In genomic region chr7:151231964-151232271, GRCh38 we compare ENCODE assay signal across 9 cellular contexts. TPM values are rescaled to one million over a fixed set of nuclear protein-coding genes. Genes with fewer than 3 reads are reported as not detected.
A peak's percentile ranks its signal among the peaks of the same experiment; 100 is the strongest.
DNase-seq lines count a peak whose midpoint lies in the region; ATAC-seq and TF ChIP-seq lines count a peak whose summit lies in the region.
"Had no signal": no experiment of that assay in that cellular context is flagged by ENCODE, and none has a peak within 500 bp of the region (broad histone marks: within the 10 kb centered on the region; RNA-seq: fewer than 3 reads in every experiment).

No MANE protein-coding gene starts in this region.

- 3 to 7% (median 5%) methylated on average over 9 to 10 of the region's 10 CpGs for WGBS in stomach, 5 donors

- H3K27ac Mint-ChIP-seq in activated CD8-positive, alpha-beta T cell treated with anti-CD3 and anti-CD28 coated beads for 36 hours = peak overlapping the region; percentile 92

- peak overlapping the region; percentile 100 for H3K4me3 Mint-ChIP-seq in activated CD8-positive, alpha-beta T cell treated with anti-CD3 and anti-CD28 coated beads for 36 hours

- H3K27me3 ChIP-seq in iPS-18a (ENCODE audit: control insufficient read depth, insufficient read depth, low read length) (no peaks in the 10 kb centered on the region), stomach (no peaks in the 10 kb centered on the region)

- POLR2A ChIA-PET in activated CD8-positive, alpha-beta T cell treated with anti-CD3 and anti-CD28 coated beads for 36 hours (lab: Charles Lee) = interaction anchor here (0.8 to 3.3 kb wide), 4 partner anchors 11 to 45 kb away, joined by 3 to 23 read pairs (median 4); no protein-coding TSS in a partner anchor

- CTCF ChIA-PET in activated CD8-positive, alpha-beta T cell treated with anti-CD3 and anti-CD28 coated beads for 36 hours (lab: Charles Lee) = interaction anchor here (1.3 to 6.4 kb wide), 2 partner anchors 12 to 121 kb away, joined by 3 to 68 read pairs; no protein-coding TSS in a partner anchor

- peaks cover 39% of the 10 kb centered on the region for H3K36me3 Mint-ChIP-seq in activated CD8-positive, alpha-beta T cell treated with anti-CD3 and anti-CD28 coated beads for 36 hours (ENCODE audit: low read depth)

- H3K36me3 ChIP-seq in iPS-18a (ENCODE audit: control insufficient read depth, low read depth, low read length) (peaks cover 5% of the 10 kb centered on the region), stomach (peaks cover 9 to 26% (median 23%) of the 10 kb centered on the region in 4 donors)

- peak; percentile 4 for TF ChIP-seq EP300 in stomach (IDR thresholded peaks at IDR 0.05)

- peak overlapping the region; percentile 68 for H3K9ac ChIP-seq in iPS-18a (ENCODE audit: low read length)

- no peak for TF ChIP-seq CTCF in activated CD8-positive, alpha-beta T cell treated with anti-CD3 and anti-CD28 coated beads for 36 hours (IDR thresholded peaks at IDR 0.05)
- TF ChIP-seq CTCF in stomach (IDR thresholded peaks at IDR 0.05) = no peak

- peak overlapping the region; percentile 84 for H3K4me3 ChIP-seq in iPS-18a (ENCODE audit: low read length)
- H3K4me3 ChIP-seq in stomach = peak overlapping the region; percentile 85 to 97 (median 96)

- DNase-seq in NCI-H1105 treated with DMSO at 0.1 percent for 48 hours (lab: John Stamatoyannopoulos, UW) (peak; percentile 55), NCI-H1105 (lab: John Stamatoyannopoulos, UW) (no peak), stomach (no peak), hypothalamus (lab: John Stamatoyannopoulos, UW) (no peak), NCI-H146 (lab: John Stamatoyannopoulos, UW) (no peak), foreskin melanocyte (no peak)
- no peak for DNase-seq in activated CD8-positive, alpha-beta T cell treated with anti-CD3 and anti-CD28 coated beads for 36 hours

- peaks cover 34% of the 10 kb centered on the region for H3K4me1 Mint-ChIP-seq in activated CD8-positive, alpha-beta T cell treated with anti-CD3 and anti-CD28 coated beads for 36 hours (ENCODE audit: low read depth)

- H3K4me1 ChIP-seq in iPS-18a (ENCODE audit: control insufficient read depth, low read depth, low read length) (peaks cover 14% of the 10 kb centered on the region), stomach (peaks cover 17 to 56% (median 43%) of the 10 kb centered on the region in 4 donors)

- intact Hi-C loops in activated CD8-positive, alpha-beta T cell treated with anti-CD3 and anti-CD28 coated beads for 36 hours (cut with micrococcal nuclease) = no loop called here
- intact Hi-C loops in stomach (cut with DNase I; ENCODE audit: low total_unique reads) = no loop called here

- no peaks in the 10 kb centered on the region for H3K9me3 Mint-ChIP-seq in activated CD8-positive, alpha-beta T cell treated with anti-CD3 and anti-CD28 coated beads for 36 hours

- TF ChIP-seq POLR2A in stomach (IDR thresholded peaks at IDR 0.05) = no peak

- H3K27ac ChIP-seq in iPS-18a (ENCODE audit: low read length) (no peak overlapping the region), stomach (peak overlapping the region; percentile 86 to 94 (median 89))

- H3K27me3 Mint-ChIP-seq in activated CD8-positive, alpha-beta T cell treated with anti-CD3 and anti-CD28 coated beads for 36 hours = no peaks in the 10 kb centered on the region

- ATAC-seq in activated CD8-positive, alpha-beta T cell treated with anti-CD3 and anti-CD28 coated beads for 36 hours = no peak

- H3K9me3 ChIP-seq in iPS-18a (ENCODE audit: control insufficient read depth, low read depth, low read length) (no peaks in the 10 kb centered on the region), stomach (no peaks in the 10 kb centered on the region)

RNA-seq across cellular contexts. Expression of gene CHPF2, which starts 0.4 kb away (rescaled TPM):
- total RNA-seq in activated CD8-positive, alpha-beta T cell treated with anti-CD3 and anti-CD28 coated beads for 36 hours = 10 to 100 TPM; 23.7 to 27.3 TPM
- total RNA-seq in stomach = 100 to 1,000 TPM in 1 of 5 donors, 10 to 100 TPM in 4; 12.8 to 100 (median 66.9) TPM
- polyA plus RNA-seq in stomach = 10 to 100 TPM in 2 of 3 donors, 1 to 10 TPM in 1; 5.8 to 15.5 (median 13.8) TPM

RNA-seq across cellular contexts. Expression of gene ABCF2, which starts 4.9 kb away (rescaled TPM):
- 10 to 100 TPM; 48.1 to 56.2 TPM for total RNA-seq in activated CD8-positive, alpha-beta T cell treated with anti-CD3 and anti-CD28 coated beads for 36 hours
- 10 to 100 TPM in 3 of 5 donors, 1 to 10 TPM in 2; 5.2 to 28.0 (median 13.4) TPM for total RNA-seq in stomach
- polyA plus RNA-seq in stomach = 10 to 100 TPM; 14.3 to 16.3 (median 16.1) TPM

RNA-seq across cellular contexts. Expression of gene SMARCD3, which starts 16.6 kb away (rescaled TPM):
- total RNA-seq in activated CD8-positive, alpha-beta T cell treated with anti-CD3 and anti-CD28 coated beads for 36 hours = 1 to 10 TPM; 8.2 to 8.9 TPM
- 100 to 1,000 TPM in 1 of 5 donors, 10 to 100 TPM in 4; 11.6 to 105 (median 22.5) TPM for total RNA-seq in stomach
- polyA plus RNA-seq in stomach = 10 to 100 TPM; 27.4 to 43.5 (median 38.6) TPM

RNA-seq across cellular contexts. Expression of gene H2BK1, which starts 21.6 kb away (rescaled TPM):
- not detected for total RNA-seq in activated CD8-positive, alpha-beta T cell treated with anti-CD3 and anti-CD28 coated beads for 36 hours
- total RNA-seq in stomach = not detected
- not detected for polyA plus RNA-seq in stomach
- total RNA-seq: activated CD8-positive, alpha-beta memory T cell treated with anti-CD3 and anti-CD28 coated beads for 36 hours had no signal

RNA-seq across cellular contexts. Expression of gene ASB10, which starts 44.9 kb away (rescaled TPM):
- total RNA-seq in activated CD8-positive, alpha-beta T cell treated with anti-CD3 and anti-CD28 coated beads for 36 hours = not detected
- total RNA-seq in stomach = not detected
- under 1 TPM in 1 of 3 donors, not detected in 2; 0.05 TPM for polyA plus RNA-seq in stomach
- total RNA-seq: activated CD8-positive, alpha-beta memory T cell treated with anti-CD3 and anti-CD28 coated beads for 36 hours had no signal
